In the genomic region with DNA sequence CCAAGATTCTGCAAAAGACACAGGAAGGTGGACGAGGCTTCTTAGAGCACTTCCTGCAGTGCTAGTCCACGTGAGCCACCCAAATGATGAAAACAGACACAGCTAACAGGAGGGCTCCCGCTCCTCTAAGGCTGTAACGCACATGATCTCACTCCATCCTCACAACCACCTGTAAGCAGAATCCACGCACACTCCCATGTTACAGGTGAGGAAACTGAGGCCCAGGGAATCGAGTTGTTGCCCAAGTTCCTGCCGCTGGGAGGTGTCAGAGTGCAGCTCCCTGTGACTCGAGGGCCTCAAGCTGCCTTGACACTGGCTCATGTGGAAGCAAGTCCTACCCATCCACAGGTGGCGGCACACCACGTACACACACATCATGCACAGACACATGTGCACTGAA, we compare ENCODE assay signal across 16 cellular contexts. TPM values are rescaled to one million over a fixed set of nuclear protein-coding genes. Genes with fewer than 3 reads are reported as not detected.
DNase-seq lines count a peak whose midpoint lies in the region; ATAC-seq, FAIRE-seq and TF ChIP-seq lines count a peak whose summit lies in the region.
"Had no signal": no experiment of that assay in that cellular context is flagged by ENCODE, and none has a peak within 500 bp of the region (broad histone marks: within the 10 kb centered on the region; RNA-seq: fewer than 3 reads in every experiment).

No MANE protein-coding gene starts in this region.

- DNase-seq in activated T-cell treated with anti-CD3 and anti-CD28 coated beads, Interleukin-2, amount 50 U/mL, for 24 hours, result no peak
- DNase-seq in activated T-cell treated with anti-CD3 and anti-CD28 coated beads, Interleukin-2, amount 50 U/mL, for 4 hours, result no peak
- DNase-seq in HTR-8/SVneo (ENCODE audit: insufficient read length, low spot score) (no peak), psoas muscle (no peak), SHP77 (lab: John Stamatoyannopoulos, UW) (no peak), body of pancreas (no peak)
- DNase-seq: ACHN, activated B cell treated with CpG ODN at 0.5 μM for 24 hours, DMS153, left ventricle myocardium superior, NCI-H226, tibial artery had no signal

- TF ChIP-seq CTCF in brain (conservative IDR thresholded peaks at IDR 0.05), result no peak
- no peak for TF ChIP-seq CTCF in psoas muscle (IDR thresholded peaks at IDR 0.05)
- TF ChIP-seq CTCF in body of pancreas (IDR thresholded peaks at IDR 0.05), result no peak

- ATAC-seq in activated T-cell treated with anti-CD3 and anti-CD28 coated beads, Interleukin-2, amount 50 U/mL, for 4 hours, result no peak
- no peak for ATAC-seq in psoas muscle
- no peak for ATAC-seq in GM19467 (IDR thresholded peaks at IDR 0.05; ENCODE audit: unreplicated experiment)
- ATAC-seq in body of pancreas, result no peak
- ATAC-seq: left ventricle myocardium superior, sciatic nerve had no signal

- H3K9me3 ChIP-seq in psoas muscle (no peaks in the 10 kb centered on the region), body of pancreas (no peaks in the 10 kb centered on the region)
- H3K9me3 ChIP-seq: tibial artery had no signal

- H3K4me1 ChIP-seq in psoas muscle (peaks cover 75% of the 10 kb centered on the region), body of pancreas (peaks cover 48% of the 10 kb centered on the region)

- peak overlapping the region; percentile 30 for H3K4me3 Mint-ChIP-seq in activated T-cell treated with anti-CD3 and anti-CD28 coated beads, Interleukin-2, amount 50 U/mL, for 24 hours
- H3K4me3 Mint-ChIP-seq in activated T-cell treated with anti-CD3 and anti-CD28 coated beads, Interleukin-2, amount 50 U/mL, for 4 hours, result no peak overlapping the region
- peak overlapping the region in 2 of 5 experiments; percentile 6 to 12 for H3K4me3 Mint-ChIP-seq in brain
- H3K4me3 Mint-ChIP-seq: activated B cell treated with CpG ODN at 0.5 μM for 24 hours had no signal

- whole genome bisulfite sequencing in psoas muscle, 3 donors, result 53 to 64% (median 55%) methylated on average over 10 of the region's 10 CpGs
- whole genome bisulfite sequencing in body of pancreas, 2 donors, result 75 to 78% methylated on average over 7 to 9 of the region's 10 CpGs

- H3K4me1 Mint-ChIP-seq in activated T-cell treated with anti-CD3 and anti-CD28 coated beads, Interleukin-2, amount 50 U/mL, for 24 hours (ENCODE audit: low read depth), result peaks cover 71% of the 10 kb centered on the region
- H3K4me1 Mint-ChIP-seq in activated T-cell treated with anti-CD3 and anti-CD28 coated beads, Interleukin-2, amount 50 U/mL, for 4 hours (ENCODE audit: low read depth), result peaks cover 68% of the 10 kb centered on the region
- H3K4me1 Mint-ChIP-seq in brain, result peaks cover 70% of the 10 kb centered on the region

- peak overlapping the region; percentile 82 for H3K27ac ChIP-seq in psoas muscle
- H3K27ac ChIP-seq in body of pancreas, result no peak overlapping the region
- H3K27ac ChIP-seq: epithelial cell of prostate, tibial artery had no signal

- H3K36me3 Mint-ChIP-seq in activated T-cell treated with anti-CD3 and anti-CD28 coated beads, Interleukin-2, amount 50 U/mL, for 24 hours (ENCODE audit: low read depth), result peaks cover 28% of the 10 kb centered on the region
- peaks cover 1% of the 10 kb centered on the region for H3K36me3 Mint-ChIP-seq in activated T-cell treated with anti-CD3 and anti-CD28 coated beads, Interleukin-2, amount 50 U/mL, for 4 hours (ENCODE audit: insufficient read depth)
- H3K36me3 Mint-ChIP-seq in brain, result no peaks in the 10 kb centered on the region

- H3K27me3 Mint-ChIP-seq in activated T-cell treated with anti-CD3 and anti-CD28 coated beads, Interleukin-2, amount 50 U/mL, for 24 hours, result no peaks in the 10 kb centered on the region
- H3K27me3 Mint-ChIP-seq in activated T-cell treated with anti-CD3 and anti-CD28 coated beads, Interleukin-2, amount 50 U/mL, for 4 hours (ENCODE audit: low read depth), result no peaks in the 10 kb centered on the region
- peaks cover 3% of the 10 kb centered on the region for H3K27me3 Mint-ChIP-seq in brain
- H3K27me3 Mint-ChIP-seq: activated B cell treated with CpG ODN at 0.5 μM for 24 hours had no signal

- TF ChIP-seq POLR2A in body of pancreas (IDR thresholded peaks at IDR 0.05), result no peak

- no peaks in the 10 kb centered on the region for H3K27me3 ChIP-seq in psoas muscle (ENCODE audit: insufficient read depth in 3 of 3, low read length in 2 of 3)
- H3K27me3 ChIP-seq in body of pancreas, result no peaks in the 10 kb centered on the region
- H3K27me3 ChIP-seq: tibial artery had no signal

- intact Hi-C loops in psoas muscle (cut with DNase I) (loop anchor here (5.0 kb wide), 1 partner anchor 35 kb away; no protein-coding TSS in a partner anchor), body of pancreas (cut with DNase I) (no loop called here)

- FAIRE-seq in HTR-8/SVneo (lab: Jason Lieb, UNC), result peak; percentile 83

- no peaks in the 10 kb centered on the region for H3K9me3 Mint-ChIP-seq in activated T-cell treated with anti-CD3 and anti-CD28 coated beads, Interleukin-2, amount 50 U/mL, for 24 hours
- H3K9me3 Mint-ChIP-seq in activated T-cell treated with anti-CD3 and anti-CD28 coated beads, Interleukin-2, amount 50 U/mL, for 4 hours, result no peaks in the 10 kb centered on the region
- no peaks in the 10 kb centered on the region for H3K9me3 Mint-ChIP-seq in brain
- H3K9me3 Mint-ChIP-seq: activated B cell treated with CpG ODN at 0.5 μM for 24 hours had no signal

- peak overlapping the region; percentile 88 for H3K27ac Mint-ChIP-seq in activated T-cell treated with anti-CD3 and anti-CD28 coated beads, Interleukin-2, amount 50 U/mL, for 24 hours
- peak overlapping the region in 3 of 5 experiments; percentile 1 to 67 (median 9) for H3K27ac Mint-ChIP-seq in brain
- H3K27ac Mint-ChIP-seq: activated B cell treated with CpG ODN at 0.5 μM for 24 hours had no signal

- H3K36me3 ChIP-seq in psoas muscle (ENCODE audit: insufficient read depth in 1 of 2, low read depth in 1 of 2) (no peaks in the 10 kb centered on the region), body of pancreas (replicated peaks in 1 of 2; ENCODE audit: insufficient read depth in 1 of 2, low read depth in 2 of 2) (no peaks in the 10 kb centered on the region)
- H3K36me3 ChIP-seq: tibial artery had no signal

- no peak overlapping the region for H3K4me3 ChIP-seq in psoas muscle
- H3K4me3 ChIP-seq in body of pancreas, result no peak overlapping the region
- H3K4me3 ChIP-seq: tibial artery had no signal

RNA-seq across cellular contexts. Expression of gene DNMT3A, which starts 4.4 kb away (rescaled TPM):
- total RNA-seq in activated T-cell treated with anti-CD3 and anti-CD28 coated beads, Interleukin-2, amount 50 U/mL, for 4 hours, result 100 to 1,000 TPM in 2 of 3 donors, 10 to 100 TPM in 1; 89.2 to 106 (median 103) TPM
- polyA plus RNA-seq in brain (ENCODE audit: insufficient read depth, low read depth, low replicate concordance) (27.7 TPM), psoas muscle (1 to 10 TPM; 7.1 to 9.9 (median 8.4) TPM)
- total RNA-seq in psoas muscle (10 to 100 TPM; 20.6 to 26.2 (median 21.7) TPM), body of pancreas (10 to 100 TPM; 18.7 to 27.4 TPM)
